ENCODE assay signal across 8 cellular contexts in the genomic region with DNA sequence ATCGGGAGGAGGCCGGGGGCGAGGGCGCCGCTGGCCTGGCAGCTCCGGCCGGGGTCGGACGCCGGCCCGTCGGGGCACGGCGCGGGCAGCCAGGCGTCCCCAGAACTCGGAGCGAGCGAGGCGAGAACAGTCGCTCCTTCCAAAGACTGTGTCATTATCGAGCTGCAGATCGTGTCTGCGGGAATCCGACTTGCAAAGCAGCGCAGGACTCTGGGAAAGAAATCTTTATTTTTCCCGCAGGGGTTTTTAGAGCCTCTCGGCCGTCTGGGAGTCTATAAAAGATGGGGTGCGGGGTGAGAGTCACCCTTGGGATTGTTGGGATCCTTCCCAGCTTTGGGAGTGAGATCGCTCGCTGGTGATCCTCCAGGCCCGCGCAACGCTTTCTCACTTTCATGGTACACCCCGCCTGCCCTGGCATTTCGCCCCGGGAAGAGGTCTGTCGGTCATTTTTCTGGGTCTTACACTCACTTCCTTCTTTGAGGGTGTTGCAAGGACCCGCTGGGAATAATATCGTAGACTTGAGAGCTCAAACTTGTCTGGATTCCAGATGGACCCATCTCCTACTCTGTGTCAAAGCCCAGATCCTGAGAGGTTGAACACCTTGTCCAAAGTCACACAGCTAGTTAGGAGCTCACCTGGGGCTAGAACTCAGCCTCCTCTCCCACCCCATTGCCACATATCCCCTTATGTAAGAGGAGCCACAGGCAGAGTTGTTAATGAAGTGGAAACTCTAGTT. TPM values are rescaled to one million over a fixed set of nuclear protein-coding genes. Genes with fewer than 3 reads are reported as not detected.
A peak's percentile ranks its signal among the peaks of the same experiment; 100 is the strongest.
DNase-seq lines count a peak whose midpoint lies in the region; FAIRE-seq and TF ChIP-seq lines count a peak whose summit lies in the region.

No MANE protein-coding gene starts in this region.

- H3K27ac ChIP-seq in CD8-positive, alpha-beta memory T cell (ENCODE audit: low read depth, low read length), result no peak overlapping the region
- H3K27ac ChIP-seq in iPS DF 6.9 (ENCODE audit: low read length), result no peak overlapping the region

- no peak for TF ChIP-seq CTCF in retinal pigment epithelial cell (conservative IDR thresholded peaks at IDR 0.05; ENCODE audit: low read depth, low read length)

- no peaks in the 10 kb centered on the region for H3K9me3 ChIP-seq in CD8-positive, alpha-beta memory T cell (ENCODE audit: low read length)
- no peaks in the 10 kb centered on the region for H3K9me3 ChIP-seq in iPS DF 6.9 (ENCODE audit: control insufficient read depth, insufficient read depth, low read length)

- no peak for FAIRE-seq in GM12891 (lab: Jason Lieb, UNC)

- peaks cover 0 to 12% (median 0%) of the 10 kb centered on the region in 3 donors for H3K36me3 Mint-ChIP-seq in CD8-positive, alpha-beta memory T cell

- no peaks in the 10 kb centered on the region for H3K9me3 Mint-ChIP-seq in CD8-positive, alpha-beta memory T cell

- no peak for TF ChIP-seq POLR2A in GM12891 (IDR thresholded peaks at IDR 0.05; ENCODE audit: low read depth, low read length)

- H3K36me3 ChIP-seq in CD8-positive, alpha-beta memory T cell (ENCODE audit: insufficient read depth, low read length), result no peaks in the 10 kb centered on the region
- no peaks in the 10 kb centered on the region for H3K36me3 ChIP-seq in iPS DF 6.9 (ENCODE audit: control insufficient read depth, insufficient read depth, low read length)

- CTCF ChIA-PET in CD8-positive, alpha-beta memory T cell (lab: Charles Lee), result interaction anchor here (0.6 to 1.5 kb wide), 4 partner anchors 36 to 160 kb away, joined by 3 read pairs; a partner anchor contains a TSS

- H3K4me3 Mint-ChIP-seq in CD8-positive, alpha-beta memory T cell, result peak overlapping the region; percentile 62 to 88 (median 76)

- H3K27me3 ChIP-seq in CD8-positive, alpha-beta memory T cell (ENCODE audit: insufficient read depth, low read length, poor library complexity, severe bottlenecking), result no peaks in the 10 kb centered on the region
- H3K27me3 ChIP-seq in iPS DF 6.9 (ENCODE audit: control insufficient read depth, insufficient read depth, low read length), result peaks cover 2% of the 10 kb centered on the region; the same call in 1 of the 2 replicates

- H3K27ac Mint-ChIP-seq in CD8-positive, alpha-beta memory T cell, result peak overlapping the region in 6 of 8 donors; percentile 16 to 70 (median 25)

- no CpG with 5 or more reads among the region's 41 CpGs for WGBS in iPS DF 6.9 (ENCODE audit: insufficient coverage, insufficient read length)

- peaks cover 28% of the 10 kb centered on the region for H3K4me1 ChIP-seq in CD8-positive, alpha-beta memory T cell (ENCODE audit: insufficient read depth, low read length)
- peaks cover 5% of the 10 kb centered on the region; the same call in 1 of the 2 replicates for H3K4me1 ChIP-seq in iPS DF 6.9 (ENCODE audit: control insufficient read depth, insufficient read depth, low read length)

- peak overlapping the region; percentile 86 for H3K4me3 ChIP-seq in CD8-positive, alpha-beta memory T cell (ENCODE audit: low read length)
- H3K4me3 ChIP-seq in iPS DF 6.9 (ENCODE audit: low read length), result peak overlapping the region; percentile 79
- peak overlapping the region; percentile 84 for H3K4me3 ChIP-seq in retinal pigment epithelial cell (ENCODE audit: low read length)

- peaks cover 34 to 42% (median 36%) of the 10 kb centered on the region in 3 donors for H3K4me1 Mint-ChIP-seq in CD8-positive, alpha-beta memory T cell

- DNase-seq in CD8-positive, alpha-beta memory T cell, result peak in 2 of 5 donors; percentile 6 to 8
- DNase-seq in LHCN-M2 (ENCODE audit: low read depth), result peak; percentile 46
- DNase-seq in astrocyte of the hippocampus (ENCODE audit: low read depth, low spot score), result peak; percentile 80
- no peak for DNase-seq in iPS DF 6.9 (ENCODE audit: low read depth, low spot score)
- DNase-seq in retinal pigment epithelial cell (ENCODE audit: low read depth), result no peak
- no peak for DNase-seq in GM12891 (ENCODE audit: insufficient read length, low spot score)
- DNase-seq in NCI-H774 (lab: John Stamatoyannopoulos, UW), result no peak
- no peak for DNase-seq in iPS-NIHi11 (ENCODE audit: low spot score)

- H3K27me3 Mint-ChIP-seq in CD8-positive, alpha-beta memory T cell, result peaks cover 20 to 31% of the 10 kb centered on the region in 2 donors

- POLR2A ChIA-PET in CD8-positive, alpha-beta memory T cell (lab: Charles Lee), result interaction anchor here (0.6 kb wide), 1 partner anchor 32 kb away, joined by 5 read pairs; no protein-coding TSS in a partner anchor

TF ChIP-seq in GM12891, 5 proteins besides CTCF, POLR2A, EP300 and RAD21:
- TF ChIP-seq TAF1 (IDR thresholded peaks at IDR 0.05; ENCODE audit: low read depth, low read length), result no peak
- TF ChIP-seq SPI1 (IDR thresholded peaks at IDR 0.05; ENCODE audit: low read depth, low read length), result no peak; the same call in 1 of the 2 replicates
- no peak for TF ChIP-seq POLR2AphosphoS5 (IDR thresholded peaks at IDR 0.05; ENCODE audit: low read depth, low read length)
- no peak for TF ChIP-seq POU2F2 (IDR thresholded peaks at IDR 0.05; ENCODE audit: low read depth, low read length)
- no peak for TF ChIP-seq PAX5 (IDR thresholded peaks at IDR 0.05; ENCODE audit: insufficient read depth, low read length, severe bottlenecking)

RNA-seq across cellular contexts. Expression of a gene that starts 1.0 kb away (rescaled TPM):
- total RNA-seq in CD8-positive, alpha-beta memory T cell, result 1 to 10 TPM; 1.9 to 2.6 TPM
- polyA plus RNA-seq in CD8-positive, alpha-beta memory T cell, result 2.0 TPM
- 36.5 and 39.3 TPM in 2 replicates for total RNA-seq in LHCN-M2 (2014; rRNA removed)
- polyA plus RNA-seq in LHCN-M2 (2012), result 28.1 TPM
- polyA plus RNA-seq in GM12891 (2012; ENCODE audit: low read depth, missing spikeins), result 0.82 TPM

RNA-seq across cellular contexts. Expression of a gene that starts 1.5 kb away (rescaled TPM):
- 10 to 100 TPM; 85.7 to 89.3 TPM for total RNA-seq in CD8-positive, alpha-beta memory T cell
- polyA plus RNA-seq in CD8-positive, alpha-beta memory T cell, result 27.5 TPM
- total RNA-seq in LHCN-M2 (2014; rRNA removed), result 95.3 and 112 TPM in 2 replicates
- polyA plus RNA-seq in LHCN-M2 (2012), result 65.9 TPM
- 49.1 TPM for polyA plus RNA-seq in GM12891 (2012; ENCODE audit: low read depth, missing spikeins)

RNA-seq across cellular contexts. Expression of a gene that starts 53.8 kb away (rescaled TPM):
- 10 to 100 TPM; 56.2 to 57.6 TPM for total RNA-seq in CD8-positive, alpha-beta memory T cell
- polyA plus RNA-seq in CD8-positive, alpha-beta memory T cell, result 26.4 TPM
- 77.3 and 86.1 TPM in 2 replicates for total RNA-seq in LHCN-M2 (2014; rRNA removed)
- polyA plus RNA-seq in LHCN-M2 (2012), result 59.4 TPM
- 17.7 TPM for polyA plus RNA-seq in GM12891 (2012; ENCODE audit: low read depth, missing spikeins)

RNA-seq across cellular contexts. Expression of a gene that starts 53.9 kb away (rescaled TPM):
- total RNA-seq in CD8-positive, alpha-beta memory T cell, result 10 to 100 TPM; 61.0 to 64.8 TPM
- polyA plus RNA-seq in CD8-positive, alpha-beta memory T cell, result 83.0 TPM
- 34.4 and 38.3 TPM in 2 replicates for total RNA-seq in LHCN-M2 (2014; rRNA removed)
- 42.0 TPM for polyA plus RNA-seq in LHCN-M2 (2012)
- polyA plus RNA-seq in GM12891 (2012; ENCODE audit: low read depth, missing spikeins), result 64.3 TPM

Comparison
In these comparisons a context has a peak if more than half of its experiments do, and no peak if none do; other contexts are left out.
1. DNase-seq: peak in LHCN-M2 (single experiment) and astrocyte of the hippocampus (single experiment); none in iPS DF 6.9 (single experiment), retinal pigment epithelial cell (single experiment), GM12891 (single experiment), NCI-H774 (single experiment) and iPS-NIHi11 (single experiment).
2. RNA of a gene that starts 1.0 kb away (total RNA-seq): 36.5 to 39.3 TPM in LHCN-M2; 1.9 to 2.6 TPM in CD8-positive, alpha-beta memory T cell; every median in the first group is over 10 times any median in the second.
3. Peak in every context shown above with its lines, with median percentiles within 50 percentile points of each other: H3K4me3 ChIP-seq.